Comparison of ENCODE assay signal across 10 cellular contexts in genomic region chr1:229230893-229231753, GRCh38. TPM values are rescaled to one million over a fixed set of nuclear protein-coding genes. Genes with fewer than 3 reads are reported as not detected.
DNase-seq lines count a peak whose midpoint lies in the region; ATAC-seq and TF ChIP-seq lines count a peak whose summit lies in the region.
"Had no signal": no experiment of that assay in that cellular context is flagged by ENCODE, and none has a peak within 500 bp of the region (broad histone marks: within the 10 kb centered on the region; RNA-seq: fewer than 3 reads in every experiment).

No MANE protein-coding gene starts in this region.

- H3K27me3 Mint-ChIP-seq in Caco-2 (ENCODE audit: insufficient read depth, unreplicated experiment): no peaks in the 10 kb centered on the region
- peaks cover 5% of the 10 kb centered on the region for H3K27me3 Mint-ChIP-seq in WTC11 (ENCODE audit: low read depth)

- no peaks in the 10 kb centered on the region for H3K9me3 Mint-ChIP-seq in Caco-2 (ENCODE audit: unreplicated experiment)
- H3K9me3 Mint-ChIP-seq in WTC11: no peaks in the 10 kb centered on the region
- H3K9me3 Mint-ChIP-seq: activated T-cell treated with anti-CD3 and anti-CD28 coated beads, Interleukin-2, amount 50 U/mL, for 4 hours had no signal

- no peaks in the 10 kb centered on the region for H3K36me3 Mint-ChIP-seq in Caco-2 (ENCODE audit: insufficient read depth, unreplicated experiment)
- H3K36me3 Mint-ChIP-seq in WTC11: no peaks in the 10 kb centered on the region

- CTCF ChIA-PET in Caco-2 (lab: Charles Lee) (interaction anchor here (0.6 kb wide), 1 partner anchor 140 kb away, joined by 3 read pairs; no protein-coding TSS in a partner anchor), WTC11 (lab: Charles Lee) (interaction anchor here (0.8 to 5.6 kb wide), 6 partner anchors 24 to 251 kb away, joined by 3 to 61 read pairs (median 4); no protein-coding TSS in a partner anchor)

- POLR2A ChIA-PET in Caco-2 (lab: Charles Lee) (interaction anchor here (0.5 to 0.6 kb wide), 2 partner anchors 43 to 568 kb away, joined by 3 to 7 read pairs; no protein-coding TSS in a partner anchor), WTC11 (lab: Charles Lee) (interaction anchor here (1.3 kb wide), 1 partner anchor 83 kb away, joined by 3 read pairs; no protein-coding TSS in a partner anchor)

- no peak for ATAC-seq in WTC11
- ATAC-seq in HG02588 (IDR thresholded peaks at IDR 0.05; ENCODE audit: unreplicated experiment): no peak
- ATAC-seq in HG02798 (IDR thresholded peaks at IDR 0.05; ENCODE audit: poor library complexity, unreplicated experiment): no peak
- ATAC-seq in GM21528 (IDR thresholded peaks at IDR 0.05; ENCODE audit: low FRiP score, unreplicated experiment): no peak
- ATAC-seq: activated T-cell treated with anti-CD3 and anti-CD28 coated beads, Interleukin-2, amount 50 U/mL, for 4 hours had no signal

- peaks cover 37% of the 10 kb centered on the region for H3K4me1 Mint-ChIP-seq in Caco-2 (ENCODE audit: low read depth, unreplicated experiment)
- H3K4me1 Mint-ChIP-seq in WTC11: peaks cover 71% of the 10 kb centered on the region

- H3K4me3 ChIP-seq in Caco-2 (ENCODE audit: low read depth, low read length): no peak overlapping the region
- H3K4me3 ChIP-seq in mesodermal cell (ENCODE audit: extremely low read depth, insufficient read depth, low read length, poor library complexity, severe bottlenecking): no peak overlapping the region

- peak overlapping the region; percentile 29 for H3K27ac ChIP-seq in mesodermal cell (ENCODE audit: low read depth, low read length, severe bottlenecking)

- H3K9me3 ChIP-seq in Caco-2: no peaks in the 10 kb centered on the region
- no peaks in the 10 kb centered on the region for H3K9me3 ChIP-seq in mesodermal cell (ENCODE audit: control insufficient read depth, low read length)

- BruUV-seq in Caco-2 (replicated peaks; lab: Mats Ljungman, UMichigan): no TSS peak

- TF ChIP-seq CTCF in Caco-2 (IDR thresholded peaks at IDR 0.05; ENCODE audit: insufficient read depth in 1 of 2, low read depth in 1 of 2, low read length in 1 of 2, severe bottlenecking in 1 of 2, unreplicated experiment in 1 of 2) (no peak), WTC11 (IDR thresholded peaks at IDR 0.05) (no peak)

- H3K4me3 Mint-ChIP-seq in Caco-2 (ENCODE audit: unreplicated experiment) (peak overlapping the region; percentile 30), WTC11 (peak overlapping the region; percentile 50)
- H3K4me3 Mint-ChIP-seq: activated T-cell treated with anti-CD3 and anti-CD28 coated beads, Interleukin-2, amount 50 U/mL, for 4 hours had no signal

- H3K4me1 ChIP-seq in Caco-2 (peaks cover 31% of the 10 kb centered on the region), mesodermal cell (ENCODE audit: control insufficient read depth, insufficient read depth, low read length, poor library complexity, severe bottlenecking) (peaks cover 31% of the 10 kb centered on the region)

- intact Hi-C loops in Caco-2 (cut with micrococcal nuclease; ENCODE audit: unreplicated experiment): no loop called here

- no peak for DNase-seq in Caco-2
- DNase-seq in NCI-H1105 (lab: John Stamatoyannopoulos, UW): peak; percentile 44
- peak; percentile 50 for DNase-seq in WTC11 (ENCODE audit: low spot score)
- DNase-seq in activated effector memory CD4-positive, alpha-beta T cell treated with anti-CD3 and anti-CD28 coated beads, Interleukin-2, amount 50 U/mL, for 16 hours: no peak
- DNase-seq: activated T-cell treated with anti-CD3 and anti-CD28 coated beads, Interleukin-2, amount 50 U/mL, for 4 hours; GOT3 had no signal

- WGBS in mesodermal cell (ENCODE audit: insufficient coverage in 2 of 2), 2 experiments: 38 to 46% methylated on average over 5 of the region's 9 CpGs

- H3K27me3 ChIP-seq in Caco-2 (replicated peaks; ENCODE audit: control insufficient read depth, insufficient read depth, low read length): no peaks in the 10 kb centered on the region

- H3K27ac Mint-ChIP-seq in Caco-2 (ENCODE audit: unreplicated experiment): no peak overlapping the region
- peak overlapping the region; percentile 99 for H3K27ac Mint-ChIP-seq in WTC11

- H3K36me3 ChIP-seq in Caco-2 (ENCODE audit: control insufficient read depth, insufficient read depth, low read length) (no peaks in the 10 kb centered on the region), mesodermal cell (ENCODE audit: control insufficient read depth, insufficient read depth, low read length) (no peaks in the 10 kb centered on the region)

TF ChIP-seq in WTC11, 78 proteins besides CTCF, POLR2A, EP300 and RAD21:
- TF ChIP-seq ZMAT4 (CRISPR knock-in tag; IDR thresholded peaks at IDR 0.05) (no peak), ZNF423 (CRISPR knock-in tag; IDR thresholded peaks at IDR 0.05) (peak; percentile 53; the same call in 1 of the 2 replicates), KAT7 (CRISPR knock-in tag; IDR thresholded peaks at IDR 0.05; ENCODE audit: borderline replicate concordance) (no peak), NR1H2 (CRISPR knock-in tag; IDR thresholded peaks at IDR 0.05) (no peak), ZNF219 (CRISPR knock-in tag; IDR thresholded peaks at IDR 0.05; ENCODE audit: borderline replicate concordance) (no peak), FOXJ3 (CRISPR knock-in tag; IDR thresholded peaks at IDR 0.05; ENCODE audit: borderline replicate concordance) (no peak), ZSCAN18 (CRISPR knock-in tag; IDR thresholded peaks at IDR 0.05) (no peak), PREB (CRISPR knock-in tag; IDR thresholded peaks at IDR 0.05; ENCODE audit: borderline replicate concordance) (no peak)

RNA-seq across cellular contexts. Expression of gene RAB4A, which starts 39.8 kb away (rescaled TPM):
- total RNA-seq in Caco-2 (2022) (98.9 and 111 TPM in 2 replicates), WTC11 (2021) (67.9 to 80.0 TPM (median 79.2 TPM) in 3 replicates)
- 45.7 TPM for polyA plus RNA-seq in mesodermal cell (2013, experiment 1 of 2)
- polyA plus RNA-seq in mesodermal cell (2013, experiment 2 of 2): 47.0 TPM

Comparison
In these comparisons a context has a peak if more than half of its experiments do, and no peak if none do; other contexts are left out.
1. DNase-seq: peak in NCI-H1105 (single experiment) and WTC11 (single experiment); none in Caco-2 (0 of 2) and activated effector memory CD4-positive, alpha-beta T cell treated with anti-CD3 and anti-CD28 coated beads, Interleukin-2, amount 50 U/mL, for 16 hours (single experiment).